Comparison of ENCODE assay signal across 10 cellular contexts in the genomic region with DNA sequence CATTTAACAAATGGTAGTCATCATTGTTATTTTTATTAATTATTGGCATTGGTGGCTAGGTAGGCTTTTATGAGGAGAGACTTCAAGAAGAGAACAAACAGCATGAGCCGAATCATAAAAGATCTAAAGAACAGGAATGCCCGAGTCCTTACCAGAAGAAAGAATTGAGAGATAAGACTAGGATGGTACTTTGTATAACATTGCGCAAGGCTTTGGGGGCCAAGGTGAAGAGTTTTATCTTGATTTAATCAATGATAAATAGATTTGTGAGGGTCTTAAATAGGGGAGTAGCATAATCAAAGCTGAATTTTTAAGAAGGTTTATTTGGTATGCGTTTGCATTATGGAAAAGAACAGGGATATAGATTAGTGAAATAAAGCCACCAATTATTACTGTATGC.
"Had no signal": no experiment of that assay in that cellular context is flagged by ENCODE, and none has a peak within 500 bp of the region (broad histone marks: within the 10 kb centered on the region; RNA-seq: fewer than 3 reads in every experiment).

No MANE protein-coding gene starts in this region.

- H3K36me3 Mint-ChIP-seq: IgD-negative memory B cell had no signal

- H3K4me2 ChIP-seq: KMS-11 had no signal

- H3K27me3 Mint-ChIP-seq: IgD-negative memory B cell had no signal

- H3K4me3 ChIP-seq: GM23248 had no signal

- DNase-seq: GM23248, GOT3, H9, HCEC 1CT, Karpas-422, KBM-7 had no signal

- H3K9me3 Mint-ChIP-seq: H9, IgD-negative memory B cell had no signal

- FAIRE-seq: H54 had no signal

- H3K27ac ChIP-seq: GM23248, HL-60, KMS-11 had no signal

- H3K27ac Mint-ChIP-seq: H9 had no signal

- H3K4me3 Mint-ChIP-seq: H9, IgD-negative memory B cell had no signal

- H3K9ac ChIP-seq: GM23248, KMS-11 had no signal

- H2AFZ ChIP-seq: GM23248 had no signal
